Comparison of ENCODE assay signal across 23 cellular contexts in genomic region chr11:57124460-57124859, GRCh38. TPM values are rescaled to one million over a fixed set of nuclear protein-coding genes. Genes with fewer than 3 reads are reported as not detected.
DNase-seq lines count a peak whose midpoint lies in the region; ATAC-seq, FAIRE-seq and TF ChIP-seq lines count a peak whose summit lies in the region.
"Had no signal": no experiment of that assay in that cellular context is flagged by ENCODE, and none has a peak within 500 bp of the region (broad histone marks: within the 10 kb centered on the region; RNA-seq: fewer than 3 reads in every experiment).

No MANE protein-coding gene starts in this region.

- H3K27ac ChIP-seq in H9 (ENCODE audit: insufficient read length, low read depth, low read length), result no peak overlapping the region
- H3K27ac ChIP-seq in astrocyte (ENCODE audit: low read depth, low read length), result no peak overlapping the region
- H3K27ac ChIP-seq in smooth muscle cell (ENCODE audit: low read depth), result no peak overlapping the region
- H3K27ac ChIP-seq: HL-60, SK-N-MC had no signal

- no peak overlapping the region for H2BK20ac ChIP-seq in H9 (ENCODE audit: low read depth, low read length, poor library complexity, severe bottlenecking)

- H3K9me3 Mint-ChIP-seq in H9 (no peaks in the 10 kb centered on the region; a peak in 1 of 5 replicates), astrocyte (ENCODE audit: unreplicated experiment) (peaks cover 2% of the 10 kb centered on the region), mesothelial cell of epicardium (no peaks in the 10 kb centered on the region)

- H4K91ac ChIP-seq in H9 (ENCODE audit: insufficient read length, low read depth, low read length), result no peak overlapping the region

- no peak overlapping the region for H3T11ph ChIP-seq in H9 (ENCODE audit: low read length)

- no peak overlapping the region for H3K14ac ChIP-seq in H9 (ENCODE audit: insufficient read depth, low read length)

- H4K8ac ChIP-seq in H9 (replicated peaks; ENCODE audit: insufficient read length, low read depth, low read length), result no peak overlapping the region

- no peak for FAIRE-seq in astrocyte (lab: Jason Lieb, UNC)
- FAIRE-seq: A549, RCC 7860 had no signal

- no peaks in the 10 kb centered on the region for H3K23me2 ChIP-seq in H9 (ENCODE audit: insufficient read length, low read depth, low read length, poor library complexity, severe bottlenecking)

- H3K27ac Mint-ChIP-seq in H9 (peak overlapping the region in 2 of 3 experiments; percentile 37 to 58; a peak in 2 of 7 replicates), astrocyte (ENCODE audit: unreplicated experiment) (peak overlapping the region; percentile 2), mesothelial cell of epicardium (peak overlapping the region; percentile 38)
- H3K27ac Mint-ChIP-seq: IgD-negative memory B cell had no signal

- no peak for ATAC-seq in omental fat pad (ENCODE audit: low FRiP score)
- ATAC-seq: A549 had no signal

- no peak overlapping the region for H3K4ac ChIP-seq in H9 (ENCODE audit: low read depth, low read length)

- H3K56ac ChIP-seq in H9 (ENCODE audit: insufficient read length, low read depth, low read length), result no peak overlapping the region

- H3K79me1 ChIP-seq in H9 (ENCODE audit: insufficient read depth, low read depth, low read length, poor library complexity, severe bottlenecking), result no peaks in the 10 kb centered on the region

- H2AFZ ChIP-seq in H9 (ENCODE audit: low read length) (no peak overlapping the region), astrocyte (ENCODE audit: low read depth, low read length) (no peak overlapping the region), smooth muscle cell (ENCODE audit: low read depth) (peak overlapping the region; percentile 47)

- no peaks in the 10 kb centered on the region for H3K79me2 ChIP-seq in H9 (ENCODE audit: insufficient read depth, low read length)
- no peaks in the 10 kb centered on the region for H3K79me2 ChIP-seq in astrocyte (ENCODE audit: insufficient read depth, low read length)
- H3K79me2 ChIP-seq in smooth muscle cell (ENCODE audit: low read depth), result no peaks in the 10 kb centered on the region

- H3K36me3 ChIP-seq in astrocyte (ENCODE audit: insufficient read depth, low read length), result no peaks in the 10 kb centered on the region
- no peaks in the 10 kb centered on the region for H3K36me3 ChIP-seq in smooth muscle cell (ENCODE audit: low read depth)
- H3K36me3 ChIP-seq: MG63 had no signal

- H3K27me3 ChIP-seq in H9 (ENCODE audit: insufficient read depth, low read length), result no peaks in the 10 kb centered on the region
- H3K27me3 ChIP-seq in astrocyte (ENCODE audit: insufficient read depth, low read length), result peaks cover 3% of the 10 kb centered on the region
- H3K27me3 ChIP-seq in smooth muscle cell (ENCODE audit: low read depth), result no peaks in the 10 kb centered on the region

- no peak overlapping the region for H3K23ac ChIP-seq in H9 (ENCODE audit: insufficient read length, low read depth, low read length)

- H3K4me3 ChIP-seq in astrocyte (ENCODE audit: insufficient read depth, low read depth, low read length) (no peak overlapping the region), smooth muscle cell (no peak overlapping the region)
- H3K4me3 ChIP-seq: A549, MG63, SK-N-MC had no signal

- H3K4me1 ChIP-seq in H9 (ENCODE audit: insufficient read depth, low read length), result peaks cover 11% of the 10 kb centered on the region
- no peaks in the 10 kb centered on the region for H3K4me1 ChIP-seq in astrocyte (ENCODE audit: insufficient read depth, low read length)
- H3K4me1 ChIP-seq in smooth muscle cell (ENCODE audit: low read depth), result peaks cover 34% of the 10 kb centered on the region

- no peak overlapping the region for H2BK5ac ChIP-seq in H9 (ENCODE audit: insufficient read length, low read length)

- no peaks in the 10 kb centered on the region; the same call in 1 of the 2 replicates for H3K27me3 Mint-ChIP-seq in H9 (ENCODE audit: low read depth)
- H3K27me3 Mint-ChIP-seq in astrocyte (ENCODE audit: low read depth, unreplicated experiment), result peaks cover 9% of the 10 kb centered on the region
- no peaks in the 10 kb centered on the region for H3K27me3 Mint-ChIP-seq in mesothelial cell of epicardium (ENCODE audit: low read depth)

- H3K36me3 Mint-ChIP-seq in H9 (ENCODE audit: insufficient read depth in 1 of 3, low read depth in 3 of 3) (no peaks in the 10 kb centered on the region), astrocyte (ENCODE audit: low read depth, unreplicated experiment) (no peaks in the 10 kb centered on the region), mesothelial cell of epicardium (no peaks in the 10 kb centered on the region)
- H3K36me3 Mint-ChIP-seq: IgD-negative memory B cell had no signal

- H3K9me3 ChIP-seq in H9 (ENCODE audit: control insufficient read depth, low read depth, low read length) (no peaks in the 10 kb centered on the region), astrocyte (ENCODE audit: insufficient read depth, low read depth, low read length) (no peaks in the 10 kb centered on the region), smooth muscle cell (replicated peaks; ENCODE audit: low read depth) (no peaks in the 10 kb centered on the region)
- H3K9me3 ChIP-seq: A549, MG63 had no signal

- TF ChIP-seq CTCF in H9 (conservative IDR thresholded peaks at IDR 0.05) (no peak), astrocyte (IDR thresholded peaks at IDR 0.05; ENCODE audit: insufficient read depth, low read depth, low read length) (no peak), mesothelial cell of epicardium (IDR thresholded peaks at IDR 0.05; ENCODE audit: unreplicated experiment) (no peak), smooth muscle cell (IDR thresholded peaks at IDR 0.05; ENCODE audit: borderline replicate concordance, insufficient read depth, poor library complexity, severe bottlenecking) (no peak), omental fat pad (IDR thresholded peaks at IDR 0.05) (no peak)

- no peaks in the 10 kb centered on the region for H4K20me1 ChIP-seq in H9 (ENCODE audit: control insufficient read depth, insufficient read depth, insufficient read length)
- H4K20me1 ChIP-seq in astrocyte (ENCODE audit: insufficient read depth, low read length), result no peaks in the 10 kb centered on the region
- no peaks in the 10 kb centered on the region for H4K20me1 ChIP-seq in smooth muscle cell (ENCODE audit: low read depth)

- H3K9ac ChIP-seq in H9 (ENCODE audit: extremely low read depth, insufficient read length, low read length), result no peak overlapping the region
- no peak overlapping the region for H3K9ac ChIP-seq in astrocyte (ENCODE audit: low read length)
- no peak overlapping the region for H3K9ac ChIP-seq in smooth muscle cell (ENCODE audit: low read depth)

- no peak overlapping the region for H3K18ac ChIP-seq in H9 (ENCODE audit: insufficient read length, low read depth, low read length)

- H2BK15ac ChIP-seq in H9 (ENCODE audit: low read depth, low read length), result no peak overlapping the region

- H3K4me2 ChIP-seq in H9 (ENCODE audit: insufficient read depth, insufficient read length, low read length) (peak overlapping the region; percentile 1), astrocyte (ENCODE audit: low read length) (no peak overlapping the region), smooth muscle cell (no peak overlapping the region)
- H3K4me2 ChIP-seq: A549 had no signal

- H3F3A ChIP-seq in smooth muscle cell (ENCODE audit: low read depth), result no peaks in the 10 kb centered on the region

- H2AK5ac ChIP-seq in H9 (ENCODE audit: insufficient read length, low read length), result no peak overlapping the region

- H3K4me3 Mint-ChIP-seq in H9 (peak overlapping the region in 1 of 2 experiments; percentile 1; a peak in 1 of 5 replicates), astrocyte (ENCODE audit: unreplicated experiment) (no peak overlapping the region), mesothelial cell of epicardium (no peak overlapping the region)
- H3K4me3 Mint-ChIP-seq: IgD-negative memory B cell had no signal

- no peak overlapping the region for H2BK12ac ChIP-seq in H9 (ENCODE audit: insufficient read length, low read depth, low read length)

- H3K4me1 Mint-ChIP-seq in H9 (peaks cover 46 to 51% of the 10 kb centered on the region in 2 experiments), astrocyte (ENCODE audit: low read depth, unreplicated experiment) (peaks cover 15% of the 10 kb centered on the region), mesothelial cell of epicardium (peaks cover 52% of the 10 kb centered on the region)

- DNase-seq in H9 (no peak), astrocyte (ENCODE audit: low read depth) (no peak), mesothelial cell of epicardium (ENCODE audit: low spot score in 2 of 2, unreplicated experiment in 2 of 2) (no peak), smooth muscle cell (lab: John Stamatoyannopoulos, UW; ENCODE audit: unreplicated experiment) (no peak), omental fat pad (ENCODE audit: low spot score) (no peak), C1 segment of cervical spinal cord (lab: John Stamatoyannopoulos, UW) (no peak)
- DNase-seq in activated CD4-positive, alpha-beta T cell treated with anti-CD3 and anti-CD28 coated beads, Interleukin-2, amount 50 U/mL, for 48 hours, result no peak
- DNase-seq: DMS79 treated with DMSO at 0.1 percent for 48 hours, H7, Kasumi-1, MG63, NCI-H1092, NCI-H146, NCI-H2029 treated with DMSO at 0.1 percent for 48 hours, Right ventricle myocardium superior had no signal

- no CpG with 5 or more reads among the region's 7 CpGs for WGBS in H9 (ENCODE audit: extremely low coverage, insufficient read length, low lambda C conversion rate)
- 88% methylated on average over 7 of the region's 7 CpGs for WGBS in smooth muscle cell (ENCODE audit: low lambda C conversion rate)

- no peak overlapping the region for H2BK120ac ChIP-seq in H9 (ENCODE audit: low read depth, low read length, poor library complexity, severe bottlenecking)

- no peak overlapping the region for H4K5ac ChIP-seq in H9 (ENCODE audit: insufficient read length, low read depth, low read length)

RNA-seq across cellular contexts. Expression of gene LRRC55, which starts 57.3 kb away (rescaled TPM):
- total RNA-seq in H9 (2021) (0.90 and 1.0 TPM in 2 replicates), astrocyte (not detected in 2 replicates), mesothelial cell of epicardium (11.5 to 14.7 TPM (median 13.2 TPM) in 3 replicates), smooth muscle cell (0.18 TPM in 1 of 2 replicates, not detected in the other), omental fat pad (not detected)
- 0.04 and 0.10 TPM in 2 replicates for polyA plus RNA-seq in smooth muscle cell
- total RNA-seq: HT1080, NCI-H460, OCI-LY7 had no signal
- polyA plus RNA-seq: IgD-negative memory B cell had no signal
